In the genomic region with DNA sequence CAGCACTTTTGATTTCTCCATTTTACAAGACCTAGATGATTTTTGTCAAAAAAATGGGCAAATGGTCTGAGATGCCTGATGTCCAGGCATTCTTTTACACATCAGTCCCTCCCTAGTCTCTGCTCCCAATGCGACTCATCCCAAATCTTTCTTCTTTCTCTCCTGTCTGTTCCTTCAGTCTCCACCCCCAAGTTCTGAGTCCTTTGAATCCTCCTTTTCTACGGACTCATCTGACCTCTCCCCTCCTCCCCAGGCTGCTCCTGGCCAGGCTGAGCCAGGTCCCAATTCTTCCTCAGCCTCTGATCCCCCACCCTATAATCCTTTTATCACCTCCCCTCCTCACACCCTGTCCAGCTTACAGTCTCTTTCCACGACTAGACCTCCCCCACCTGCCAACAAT, we compare ENCODE assay signal across 1 cellular context.
TF ChIP-seq lines count a peak whose summit lies in the region.

No MANE protein-coding gene starts in this region.

TF ChIP-seq in SK-N-SH, 30 proteins besides CTCF, POLR2A, EP300 and RAD21:
- 0 out of 2 replicates have a peak, but pooled peaks have one; percentile 5 for TF ChIP-seq RXRA (IDR thresholded peaks at IDR 0.05; ENCODE audit: borderline replicate concordance, low read depth)
